1 cellular context compared by ENCODE assay signal in the genomic region with DNA sequence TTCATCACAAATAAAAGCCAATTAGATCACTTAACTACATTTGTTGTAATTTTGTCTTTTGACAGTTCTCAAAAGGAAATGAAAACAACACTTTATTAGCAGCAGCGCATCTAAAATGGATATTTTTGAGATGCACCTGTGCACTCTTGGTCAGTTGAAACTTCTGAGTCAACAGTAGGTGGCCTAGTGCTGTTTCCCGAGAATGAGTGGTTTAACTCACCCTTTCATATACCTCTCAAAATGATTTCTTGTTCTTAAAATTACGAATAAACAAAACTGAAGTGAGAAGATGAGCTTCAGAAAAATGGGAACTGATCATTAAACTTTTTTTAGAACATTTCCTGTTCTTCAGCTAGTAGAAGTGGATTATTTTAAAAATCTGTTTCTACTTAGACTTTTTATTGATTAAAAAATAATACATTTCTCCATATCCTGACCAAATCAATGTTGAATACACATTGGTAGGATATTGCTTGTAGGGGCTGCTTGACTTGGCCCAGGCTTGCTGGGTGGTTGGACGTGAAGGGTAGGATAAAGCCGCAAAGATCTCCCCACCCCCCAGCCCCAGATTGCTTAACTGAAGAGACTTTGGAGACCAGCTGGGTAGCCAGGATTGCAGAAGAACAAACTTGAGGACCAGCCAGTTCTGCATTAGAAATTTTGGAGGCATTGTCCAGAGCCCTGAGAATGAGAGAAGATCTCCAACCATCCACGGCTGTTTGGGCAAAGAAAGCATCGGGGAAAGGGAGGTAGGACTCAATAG.
TF ChIP-seq lines count a peak whose summit lies in the region.

No MANE protein-coding gene starts in this region.

TF ChIP-seq in GM12878, 131 proteins besides CTCF, POLR2A, EP300 and RAD21 (continued from another document and continues in another):
- TF ChIP-seq, protein P1, sequence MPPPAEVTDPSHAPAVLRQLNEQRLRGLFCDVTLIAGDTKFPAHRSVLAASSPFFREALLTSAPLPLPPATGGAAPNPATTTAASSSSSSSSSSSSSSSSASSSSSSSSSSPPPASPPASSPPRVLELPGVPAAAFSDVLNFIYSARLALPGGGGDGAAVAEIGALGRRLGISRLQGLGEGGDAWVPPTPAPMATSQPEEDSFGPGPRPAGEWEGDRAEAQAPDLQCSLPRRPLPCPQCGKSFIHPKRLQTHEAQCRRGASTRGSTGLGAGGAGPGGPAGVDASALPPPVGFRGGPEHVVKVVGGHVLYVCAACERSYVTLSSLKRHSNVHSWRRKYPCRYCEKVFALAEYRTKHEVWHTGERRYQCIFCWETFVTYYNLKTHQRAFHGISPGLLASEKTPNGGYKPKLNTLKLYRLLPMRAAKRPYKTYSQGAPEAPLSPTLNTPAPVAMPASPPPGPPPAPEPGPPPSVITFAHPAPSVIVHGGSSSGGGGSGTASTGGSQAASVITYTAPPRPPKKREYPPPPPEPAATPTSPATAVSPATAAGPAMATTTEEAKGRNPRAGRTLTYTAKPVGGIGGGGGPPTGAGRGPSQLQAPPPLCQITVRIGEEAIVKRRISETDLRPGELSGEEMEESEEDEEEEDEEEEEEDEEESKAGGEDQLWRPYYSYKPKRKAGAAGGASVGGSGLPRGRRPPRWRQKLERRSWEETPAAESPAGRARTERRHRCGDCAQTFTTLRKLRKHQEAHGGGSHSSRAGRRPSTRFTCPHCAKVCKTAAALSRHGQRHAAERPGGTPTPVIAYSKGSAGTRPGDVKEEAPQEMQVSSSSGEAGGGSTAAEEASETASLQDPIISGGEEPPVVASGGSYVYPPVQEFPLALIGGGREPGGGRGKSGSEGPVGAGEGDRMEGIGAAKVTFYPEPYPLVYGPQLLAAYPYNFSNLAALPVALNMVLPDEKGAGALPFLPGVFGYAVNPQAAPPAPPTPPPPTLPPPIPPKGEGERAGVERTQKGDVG (CRISPR knock-in tag; IDR thresholded peaks at IDR 0.05) = no peak
- TF ChIP-seq, protein P2, sequence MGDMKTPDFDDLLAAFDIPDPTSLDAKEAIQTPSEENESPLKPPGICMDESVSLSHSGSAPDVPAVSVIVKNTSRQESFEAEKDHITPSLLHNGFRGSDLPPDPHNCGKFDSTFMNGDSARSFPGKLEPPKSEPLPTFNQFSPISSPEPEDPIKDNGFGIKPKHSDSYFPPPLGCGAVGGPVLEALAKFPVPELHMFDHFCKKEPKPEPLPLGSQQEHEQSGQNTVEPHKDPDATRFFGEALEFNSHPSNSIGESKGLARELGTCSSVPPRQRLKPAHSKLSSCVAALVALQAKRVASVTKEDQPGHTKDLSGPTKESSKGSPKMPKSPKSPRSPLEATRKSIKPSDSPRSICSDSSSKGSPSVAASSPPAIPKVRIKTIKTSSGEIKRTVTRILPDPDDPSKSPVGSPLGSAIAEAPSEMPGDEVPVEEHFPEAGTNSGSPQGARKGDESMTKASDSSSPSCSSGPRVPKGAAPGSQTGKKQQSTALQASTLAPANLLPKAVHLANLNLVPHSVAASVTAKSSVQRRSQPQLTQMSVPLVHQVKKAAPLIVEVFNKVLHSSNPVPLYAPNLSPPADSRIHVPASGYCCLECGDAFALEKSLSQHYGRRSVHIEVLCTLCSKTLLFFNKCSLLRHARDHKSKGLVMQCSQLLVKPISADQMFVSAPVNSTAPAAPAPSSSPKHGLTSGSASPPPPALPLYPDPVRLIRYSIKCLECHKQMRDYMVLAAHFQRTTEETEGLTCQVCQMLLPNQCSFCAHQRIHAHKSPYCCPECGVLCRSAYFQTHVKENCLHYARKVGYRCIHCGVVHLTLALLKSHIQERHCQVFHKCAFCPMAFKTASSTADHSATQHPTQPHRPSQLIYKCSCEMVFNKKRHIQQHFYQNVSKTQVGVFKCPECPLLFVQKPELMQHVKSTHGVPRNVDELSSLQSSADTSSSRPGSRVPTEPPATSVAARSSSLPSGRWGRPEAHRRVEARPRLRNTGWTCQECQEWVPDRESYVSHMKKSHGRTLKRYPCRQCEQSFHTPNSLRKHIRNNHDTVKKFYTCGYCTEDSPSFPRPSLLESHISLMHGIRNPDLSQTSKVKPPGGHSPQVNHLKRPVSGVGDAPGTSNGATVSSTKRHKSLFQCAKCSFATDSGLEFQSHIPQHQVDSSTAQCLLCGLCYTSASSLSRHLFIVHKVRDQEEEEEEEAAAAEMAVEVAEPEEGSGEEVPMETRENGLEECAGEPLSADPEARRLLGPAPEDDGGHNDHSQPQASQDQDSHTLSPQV (IDR thresholded peaks at IDR 0.05) = no peak
- TF ChIP-seq TCF12 (IDR thresholded peaks at IDR 0.05; ENCODE audit: low read depth, low read length) = peak; percentile 93
- TF ChIP-seq KDM1A (IDR thresholded peaks at IDR 0.05; ENCODE audit: borderline replicate concordance) = no peak
- TF ChIP-seq, protein P3, sequence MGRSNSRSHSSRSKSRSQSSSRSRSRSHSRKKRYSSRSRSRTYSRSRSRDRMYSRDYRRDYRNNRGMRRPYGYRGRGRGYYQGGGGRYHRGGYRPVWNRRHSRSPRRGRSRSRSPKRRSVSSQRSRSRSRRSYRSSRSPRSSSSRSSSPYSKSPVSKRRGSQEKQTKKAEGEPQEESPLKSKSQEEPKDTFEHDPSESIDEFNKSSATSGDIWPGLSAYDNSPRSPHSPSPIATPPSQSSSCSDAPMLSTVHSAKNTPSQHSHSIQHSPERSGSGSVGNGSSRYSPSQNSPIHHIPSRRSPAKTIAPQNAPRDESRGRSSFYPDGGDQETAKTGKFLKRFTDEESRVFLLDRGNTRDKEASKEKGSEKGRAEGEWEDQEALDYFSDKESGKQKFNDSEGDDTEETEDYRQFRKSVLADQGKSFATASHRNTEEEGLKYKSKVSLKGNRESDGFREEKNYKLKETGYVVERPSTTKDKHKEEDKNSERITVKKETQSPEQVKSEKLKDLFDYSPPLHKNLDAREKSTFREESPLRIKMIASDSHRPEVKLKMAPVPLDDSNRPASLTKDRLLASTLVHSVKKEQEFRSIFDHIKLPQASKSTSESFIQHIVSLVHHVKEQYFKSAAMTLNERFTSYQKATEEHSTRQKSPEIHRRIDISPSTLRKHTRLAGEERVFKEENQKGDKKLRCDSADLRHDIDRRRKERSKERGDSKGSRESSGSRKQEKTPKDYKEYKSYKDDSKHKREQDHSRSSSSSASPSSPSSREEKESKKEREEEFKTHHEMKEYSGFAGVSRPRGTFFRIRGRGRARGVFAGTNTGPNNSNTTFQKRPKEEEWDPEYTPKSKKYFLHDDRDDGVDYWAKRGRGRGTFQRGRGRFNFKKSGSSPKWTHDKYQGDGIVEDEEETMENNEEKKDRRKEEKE (IDR thresholded peaks at IDR 0.05) = no peak
- TF ChIP-seq, protein P4, sequence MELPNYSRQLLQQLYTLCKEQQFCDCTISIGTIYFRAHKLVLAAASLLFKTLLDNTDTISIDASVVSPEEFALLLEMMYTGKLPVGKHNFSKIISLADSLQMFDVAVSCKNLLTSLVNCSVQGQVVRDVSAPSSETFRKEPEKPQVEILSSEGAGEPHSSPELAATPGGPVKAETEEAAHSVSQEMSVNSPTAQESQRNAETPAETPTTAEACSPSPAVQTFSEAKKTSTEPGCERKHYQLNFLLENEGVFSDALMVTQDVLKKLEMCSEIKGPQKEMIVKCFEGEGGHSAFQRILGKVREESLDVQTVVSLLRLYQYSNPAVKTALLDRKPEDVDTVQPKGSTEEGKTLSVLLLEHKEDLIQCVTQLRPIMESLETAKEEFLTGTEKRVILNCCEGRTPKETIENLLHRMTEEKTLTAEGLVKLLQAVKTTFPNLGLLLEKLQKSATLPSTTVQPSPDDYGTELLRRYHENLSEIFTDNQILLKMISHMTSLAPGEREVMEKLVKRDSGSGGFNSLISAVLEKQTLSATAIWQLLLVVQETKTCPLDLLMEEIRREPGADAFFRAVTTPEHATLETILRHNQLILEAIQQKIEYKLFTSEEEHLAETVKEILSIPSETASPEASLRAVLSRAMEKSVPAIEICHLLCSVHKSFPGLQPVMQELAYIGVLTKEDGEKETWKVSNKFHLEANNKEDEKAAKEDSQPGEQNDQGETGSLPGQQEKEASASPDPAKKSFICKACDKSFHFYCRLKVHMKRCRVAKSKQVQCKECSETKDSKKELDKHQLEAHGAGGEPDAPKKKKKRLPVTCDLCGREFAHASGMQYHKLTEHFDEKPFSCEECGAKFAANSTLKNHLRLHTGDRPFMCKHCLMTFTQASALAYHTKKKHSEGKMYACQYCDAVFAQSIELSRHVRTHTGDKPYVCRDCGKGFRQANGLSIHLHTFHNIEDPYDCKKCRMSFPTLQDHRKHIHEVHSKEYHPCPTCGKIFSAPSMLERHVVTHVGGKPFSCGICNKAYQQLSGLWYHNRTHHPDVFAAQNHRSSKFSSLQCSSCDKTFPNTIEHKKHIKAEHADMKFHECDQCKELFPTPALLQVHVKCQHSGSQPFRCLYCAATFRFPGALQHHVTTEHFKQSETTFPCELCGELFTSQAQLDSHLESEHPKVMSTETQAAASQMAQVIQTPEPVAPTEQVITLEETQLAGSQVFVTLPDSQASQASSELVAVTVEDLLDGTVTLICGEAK (IDR thresholded peaks at IDR 0.05; ENCODE audit: borderline replicate concordance) = peak; percentile 97
- TF ChIP-seq, protein P5, sequence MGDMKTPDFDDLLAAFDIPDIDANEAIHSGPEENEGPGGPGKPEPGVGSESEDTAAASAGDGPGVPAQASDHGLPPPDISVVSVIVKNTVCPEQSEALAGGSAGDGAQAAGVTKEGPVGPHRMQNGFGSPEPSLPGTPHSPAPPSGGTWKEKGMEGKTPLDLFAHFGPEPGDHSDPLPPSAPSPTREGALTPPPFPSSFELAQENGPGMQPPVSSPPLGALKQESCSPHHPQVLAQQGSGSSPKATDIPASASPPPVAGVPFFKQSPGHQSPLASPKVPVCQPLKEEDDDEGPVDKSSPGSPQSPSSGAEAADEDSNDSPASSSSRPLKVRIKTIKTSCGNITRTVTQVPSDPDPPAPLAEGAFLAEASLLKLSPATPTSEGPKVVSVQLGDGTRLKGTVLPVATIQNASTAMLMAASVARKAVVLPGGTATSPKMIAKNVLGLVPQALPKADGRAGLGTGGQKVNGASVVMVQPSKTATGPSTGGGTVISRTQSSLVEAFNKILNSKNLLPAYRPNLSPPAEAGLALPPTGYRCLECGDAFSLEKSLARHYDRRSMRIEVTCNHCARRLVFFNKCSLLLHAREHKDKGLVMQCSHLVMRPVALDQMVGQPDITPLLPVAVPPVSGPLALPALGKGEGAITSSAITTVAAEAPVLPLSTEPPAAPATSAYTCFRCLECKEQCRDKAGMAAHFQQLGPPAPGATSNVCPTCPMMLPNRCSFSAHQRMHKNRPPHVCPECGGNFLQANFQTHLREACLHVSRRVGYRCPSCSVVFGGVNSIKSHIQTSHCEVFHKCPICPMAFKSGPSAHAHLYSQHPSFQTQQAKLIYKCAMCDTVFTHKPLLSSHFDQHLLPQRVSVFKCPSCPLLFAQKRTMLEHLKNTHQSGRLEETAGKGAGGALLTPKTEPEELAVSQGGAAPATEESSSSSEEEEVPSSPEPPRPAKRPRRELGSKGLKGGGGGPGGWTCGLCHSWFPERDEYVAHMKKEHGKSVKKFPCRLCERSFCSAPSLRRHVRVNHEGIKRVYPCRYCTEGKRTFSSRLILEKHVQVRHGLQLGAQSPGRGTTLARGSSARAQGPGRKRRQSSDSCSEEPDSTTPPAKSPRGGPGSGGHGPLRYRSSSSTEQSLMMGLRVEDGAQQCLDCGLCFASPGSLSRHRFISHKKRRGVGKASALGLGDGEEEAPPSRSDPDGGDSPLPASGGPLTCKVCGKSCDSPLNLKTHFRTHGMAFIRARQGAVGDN (IDR thresholded peaks at IDR 0.05) = no peak
- TF ChIP-seq, protein P6, sequence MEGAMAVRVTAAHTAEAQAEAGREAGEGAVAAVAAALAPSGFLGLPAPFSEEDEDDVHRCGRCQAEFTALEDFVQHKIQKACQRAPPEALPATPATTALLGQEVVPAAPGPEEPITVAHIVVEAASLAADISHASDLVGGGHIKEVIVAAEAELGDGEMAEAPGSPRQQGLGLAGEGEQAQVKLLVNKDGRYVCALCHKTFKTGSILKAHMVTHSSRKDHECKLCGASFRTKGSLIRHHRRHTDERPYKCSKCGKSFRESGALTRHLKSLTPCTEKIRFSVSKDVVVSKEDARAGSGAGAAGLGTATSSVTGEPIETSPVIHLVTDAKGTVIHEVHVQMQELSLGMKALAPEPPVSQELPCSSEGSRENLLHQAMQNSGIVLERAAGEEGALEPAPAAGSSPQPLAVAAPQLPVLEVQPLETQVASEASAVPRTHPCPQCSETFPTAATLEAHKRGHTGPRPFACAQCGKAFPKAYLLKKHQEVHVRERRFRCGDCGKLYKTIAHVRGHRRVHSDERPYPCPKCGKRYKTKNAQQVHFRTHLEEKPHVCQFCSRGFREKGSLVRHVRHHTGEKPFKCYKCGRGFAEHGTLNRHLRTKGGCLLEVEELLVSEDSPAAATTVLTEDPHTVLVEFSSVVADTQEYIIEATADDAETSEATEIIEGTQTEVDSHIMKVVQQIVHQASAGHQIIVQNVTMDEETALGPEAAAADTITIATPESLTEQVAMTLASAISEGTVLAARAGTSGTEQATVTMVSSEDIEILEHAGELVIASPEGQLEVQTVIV (IDR thresholded peaks at IDR 0.05; ENCODE audit: borderline replicate concordance, partially characterized antibody) = no peak
- no peak for TF ChIP-seq KAT2A (conservative IDR thresholded peaks at IDR 0.05; ENCODE audit: control insufficient read depth, low read depth, low read length)
- TF ChIP-seq TCF3 (IDR thresholded peaks at IDR 0.05; ENCODE audit: borderline replicate concordance, insufficient read depth, low read depth, low read length) = peak; percentile 94
- TF ChIP-seq, protein P7, sequence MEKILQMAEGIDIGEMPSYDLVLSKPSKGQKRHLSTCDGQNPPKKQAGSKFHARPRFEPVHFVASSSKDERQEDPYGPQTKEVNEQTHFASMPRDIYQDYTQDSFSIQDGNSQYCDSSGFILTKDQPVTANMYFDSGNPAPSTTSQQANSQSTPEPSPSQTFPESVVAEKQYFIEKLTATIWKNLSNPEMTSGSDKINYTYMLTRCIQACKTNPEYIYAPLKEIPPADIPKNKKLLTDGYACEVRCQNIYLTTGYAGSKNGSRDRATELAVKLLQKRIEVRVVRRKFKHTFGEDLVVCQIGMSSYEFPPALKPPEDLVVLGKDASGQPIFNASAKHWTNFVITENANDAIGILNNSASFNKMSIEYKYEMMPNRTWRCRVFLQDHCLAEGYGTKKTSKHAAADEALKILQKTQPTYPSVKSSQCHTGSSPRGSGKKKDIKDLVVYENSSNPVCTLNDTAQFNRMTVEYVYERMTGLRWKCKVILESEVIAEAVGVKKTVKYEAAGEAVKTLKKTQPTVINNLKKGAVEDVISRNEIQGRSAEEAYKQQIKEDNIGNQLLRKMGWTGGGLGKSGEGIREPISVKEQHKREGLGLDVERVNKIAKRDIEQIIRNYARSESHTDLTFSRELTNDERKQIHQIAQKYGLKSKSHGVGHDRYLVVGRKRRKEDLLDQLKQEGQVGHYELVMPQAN (conservative IDR thresholded peaks at IDR 0.05) = no peak
- no peak for TF ChIP-seq EZH2 (IDR thresholded peaks at IDR 0.05; ENCODE audit: borderline replicate concordance, control insufficient read depth, low read depth, low read length)
- no peak for TF ChIP-seq CHD1 (IDR thresholded peaks at IDR 0.05; ENCODE audit: low read depth, low read length)
- TF ChIP-seq MTA2 (IDR thresholded peaks at IDR 0.05; ENCODE audit: low read depth) = peak; percentile 86
- TF ChIP-seq SMC3 (IDR thresholded peaks at IDR 0.05; ENCODE audit: borderline replicate concordance, low read length) = peak; percentile 50; the same call in 1 of the 2 replicates
- TF ChIP-seq CBX5 (IDR thresholded peaks at IDR 0.05; ENCODE audit: low read depth) = peak; percentile 85; the same call in 1 of the 2 replicates
- peak; percentile 86 for TF ChIP-seq RUNX3 (IDR thresholded peaks at IDR 0.05; ENCODE audit: low read length)
- TF ChIP-seq, protein P8, sequence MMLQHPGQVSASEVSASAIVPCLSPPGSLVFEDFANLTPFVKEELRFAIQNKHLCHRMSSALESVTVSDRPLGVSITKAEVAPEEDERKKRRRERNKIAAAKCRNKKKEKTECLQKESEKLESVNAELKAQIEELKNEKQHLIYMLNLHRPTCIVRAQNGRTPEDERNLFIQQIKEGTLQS (IDR thresholded peaks at IDR 0.05; ENCODE audit: borderline replicate concordance, extremely low read depth, low read depth, low read length) = no peak
- TF ChIP-seq IRF4 (IDR thresholded peaks at IDR 0.05; ENCODE audit: low read depth, low read length) = peak; percentile 79
- TF ChIP-seq NR2F1 (conservative IDR thresholded peaks at IDR 0.05) = no peak; the same call in 1 of the 2 replicates
- no peak for TF ChIP-seq ZSCAN29 (IDR thresholded peaks at IDR 0.05)
- TF ChIP-seq PAX8 (IDR thresholded peaks at IDR 0.05) = no peak
